Comparison of ENCODE assay signal across 15 cellular contexts in the genomic region with DNA sequence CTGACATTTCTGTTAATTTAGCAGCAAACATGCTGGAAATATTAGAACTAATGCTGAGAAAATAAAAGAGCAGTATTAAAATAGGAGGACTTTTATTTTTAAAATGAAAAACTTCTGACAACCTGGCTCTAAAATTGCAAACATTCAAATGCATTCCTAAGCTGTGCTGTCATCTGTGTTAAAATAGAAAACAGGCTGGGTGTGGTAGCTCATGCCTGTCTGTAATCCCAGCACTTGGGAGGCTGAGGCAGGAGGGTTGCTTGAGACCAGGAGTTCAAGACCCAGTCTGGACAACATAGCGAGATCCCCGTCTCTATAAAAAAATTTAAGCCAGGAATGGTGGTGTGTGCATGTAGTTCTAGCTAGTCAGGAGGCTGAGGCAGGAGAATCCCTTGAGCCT. TPM values are rescaled to one million over a fixed set of nuclear protein-coding genes. Genes with fewer than 3 reads are reported as not detected.
DNase-seq lines count a peak whose midpoint lies in the region; FAIRE-seq and TF ChIP-seq lines count a peak whose summit lies in the region.
"Had no signal": no experiment of that assay in that cellular context is flagged by ENCODE, and none has a peak within 500 bp of the region (broad histone marks: within the 10 kb centered on the region; RNA-seq: fewer than 3 reads in every experiment).

No MANE protein-coding gene starts in this region.

- H3K9me3 ChIP-seq in SJSA1 (replicated peaks), result no peaks in the 10 kb centered on the region
- no peaks in the 10 kb centered on the region for H3K9me3 ChIP-seq in smooth muscle cell (replicated peaks; ENCODE audit: low read depth)
- H3K9me3 ChIP-seq: neutrophil, transverse colon had no signal

- no peak overlapping the region for H2AFZ ChIP-seq in smooth muscle cell (ENCODE audit: low read depth)

- H3K9me3 Mint-ChIP-seq in CD14-positive monocyte, result peaks cover 0 to 2% (median 0%) of the 10 kb centered on the region in 7 donors
- no peaks in the 10 kb centered on the region for H3K9me3 Mint-ChIP-seq in activated naive CD8-positive, alpha-beta T cell treated with anti-CD3 and anti-CD28 coated beads for 36 hours

- H3K4me1 Mint-ChIP-seq in CD14-positive monocyte, result peaks cover 8% of the 10 kb centered on the region
- H3K4me1 Mint-ChIP-seq in activated naive CD8-positive, alpha-beta T cell treated with anti-CD3 and anti-CD28 coated beads for 36 hours, result peaks cover 6% of the 10 kb centered on the region

- H3K4me1 ChIP-seq in SJSA1 (replicated peaks), result peaks cover 34% of the 10 kb centered on the region
- no peaks in the 10 kb centered on the region for H3K4me1 ChIP-seq in smooth muscle cell (ENCODE audit: low read depth)

- H3K4me3 ChIP-seq in SJSA1, result no peak overlapping the region
- H3K4me3 ChIP-seq in smooth muscle cell, result no peak overlapping the region
- H3K4me3 ChIP-seq: dorsolateral prefrontal cortex, transverse colon had no signal

- H3F3A ChIP-seq in smooth muscle cell (ENCODE audit: low read depth), result no peaks in the 10 kb centered on the region

- H3K27me3 Mint-ChIP-seq in CD14-positive monocyte (ENCODE audit: low read depth in 3 of 3), result no peaks in the 10 kb centered on the region
- no peaks in the 10 kb centered on the region for H3K27me3 Mint-ChIP-seq in activated naive CD8-positive, alpha-beta T cell treated with anti-CD3 and anti-CD28 coated beads for 36 hours

- no peaks in the 10 kb centered on the region for H4K20me1 ChIP-seq in smooth muscle cell (ENCODE audit: low read depth)

- H3K4me2 ChIP-seq in smooth muscle cell, result no peak overlapping the region

- peak overlapping the region in 1 of 7 donors; percentile 66 for H3K27ac Mint-ChIP-seq in CD14-positive monocyte
- no peak overlapping the region for H3K27ac Mint-ChIP-seq in activated naive CD8-positive, alpha-beta T cell treated with anti-CD3 and anti-CD28 coated beads for 36 hours

- no peak for TF ChIP-seq CTCF in smooth muscle cell (IDR thresholded peaks at IDR 0.05; ENCODE audit: borderline replicate concordance, insufficient read depth, poor library complexity, severe bottlenecking)
- TF ChIP-seq CTCF in CD14-positive monocyte (IDR thresholded peaks at IDR 0.05), result no peak

- H3K79me2 ChIP-seq in smooth muscle cell (ENCODE audit: low read depth), result no peaks in the 10 kb centered on the region

- H3K27ac ChIP-seq in SJSA1 (peak overlapping the region; percentile 82), smooth muscle cell (ENCODE audit: low read depth) (peak overlapping the region; percentile 16)
- H3K27ac ChIP-seq: neutrophil, transverse colon had no signal

- TF ChIP-seq POLR2A in H54 (IDR thresholded peaks at IDR 0.05; ENCODE audit: low read depth, low read length), result no peak

- peak; percentile 94 for FAIRE-seq in H54 (lab: Jason Lieb, UNC)
- FAIRE-seq: islet of Langerhans had no signal

- H3K27me3 ChIP-seq in SJSA1 (replicated peaks) (no peaks in the 10 kb centered on the region), smooth muscle cell (ENCODE audit: low read depth) (no peaks in the 10 kb centered on the region)
- H3K27me3 ChIP-seq: dorsolateral prefrontal cortex, neutrophil, transverse colon had no signal

- peaks cover 42% of the 10 kb centered on the region for H3K36me3 ChIP-seq in SJSA1
- peaks cover 4% of the 10 kb centered on the region for H3K36me3 ChIP-seq in smooth muscle cell (ENCODE audit: low read depth)

- 88% methylated on average over 2 of the region's 2 CpGs for WGBS in smooth muscle cell (ENCODE audit: low lambda C conversion rate)

- no peak for DNase-seq in H54 (ENCODE audit: insufficient read length, low spot score)
- DNase-seq in SJSA1 (ENCODE audit: low read depth in 1 of 2, low spot score in 2 of 2), result peak; percentile 57 to 61
- DNase-seq in fibroblast of the conjunctiva (ENCODE audit: low read depth), result peak; percentile 55
- DNase-seq in smooth muscle cell (lab: John Stamatoyannopoulos, UW; ENCODE audit: unreplicated experiment), result no peak
- no peak for DNase-seq in NCI-H2107 (lab: John Stamatoyannopoulos, UW)
- DNase-seq in CD14-positive monocyte (ENCODE audit: low spot score), result no peak
- DNase-seq in activated naive CD8-positive, alpha-beta T cell treated with anti-CD3 and anti-CD28 coated beads for 36 hours, result no peak
- DNase-seq in activated CD4-positive, alpha-beta T cell treated with anti-CD3 and anti-CD28 coated beads, Interleukin-2, amount 50 U/mL, for 48 hours, result no peak
- DNase-seq: activated gamma-delta T cell, DND-41, dorsolateral prefrontal cortex, GOT3, transverse colon had no signal

- H3K36me3 Mint-ChIP-seq in CD14-positive monocyte, result peaks cover 45 to 64% of the 10 kb centered on the region in 2 donors
- H3K36me3 Mint-ChIP-seq in activated naive CD8-positive, alpha-beta T cell treated with anti-CD3 and anti-CD28 coated beads for 36 hours, result peaks cover 19% of the 10 kb centered on the region

- H3K4me3 Mint-ChIP-seq in CD14-positive monocyte, result no peak overlapping the region
- H3K4me3 Mint-ChIP-seq in activated naive CD8-positive, alpha-beta T cell treated with anti-CD3 and anti-CD28 coated beads for 36 hours, result no peak overlapping the region

- intact Hi-C loops in CD14-positive monocyte (cut with micrococcal nuclease), result no loop called here

- H3K9ac ChIP-seq in smooth muscle cell (ENCODE audit: low read depth), result no peak overlapping the region

RNA-seq across cellular contexts. Expression of a gene that starts 44.6 kb away (rescaled TPM):
- 13.0 and 13.2 TPM in 2 replicates for total RNA-seq in SJSA1 (2014; rRNA removed; shearing (Covaris generic))
- total RNA-seq in smooth muscle cell, result 21.2 and 22.7 TPM in 2 replicates
- polyA plus RNA-seq in smooth muscle cell (6.6 and 7.1 TPM in 2 replicates), CD14-positive monocyte (1 to 10 TPM; 6.5 to 7.2 TPM)
- 1 to 10 TPM; 6.1 to 7.5 TPM for total RNA-seq in activated naive CD8-positive, alpha-beta T cell treated with anti-CD3 and anti-CD28 coated beads for 36 hours

Comparison
In these comparisons a context has a peak if more than half of its experiments do, and no peak if none do; other contexts are left out.
1. DNase-seq: peak in SJSA1 (2 of 2) and fibroblast of the conjunctiva (single experiment); none in H54 (single experiment), smooth muscle cell (single experiment), NCI-H2107 (single experiment), CD14-positive monocyte (single experiment), activated naive CD8-positive, alpha-beta T cell treated with anti-CD3 and anti-CD28 coated beads for 36 hours (single experiment) and activated CD4-positive, alpha-beta T cell treated with anti-CD3 and anti-CD28 coated beads, Interleukin-2, amount 50 U/mL, for 48 hours (0 of 2).